In genomic region chr17:55356440-55357328, GRCh38 we compare ENCODE assay signal across 8 cellular contexts.
A peak's percentile ranks its signal among the peaks of the same experiment; 100 is the strongest.
DNase-seq lines count a peak whose midpoint lies in the region; ATAC-seq, FAIRE-seq and TF ChIP-seq lines count a peak whose summit lies in the region.

No MANE protein-coding gene starts in this region.

- peaks cover 18% of the 10 kb centered on the region for H3K27me3 Mint-ChIP-seq in chondrocyte (ENCODE audit: low read depth)

- DNase-seq in CD1c-positive myeloid dendritic cell (ENCODE audit: extremely low spot score): peak; percentile 64
- peak; percentile 60 for DNase-seq in NCI-H345 treated with DMSO at 0.1 percent for 48 hours (lab: John Stamatoyannopoulos, UW; ENCODE audit: unreplicated experiment)
- peak; percentile 67 for DNase-seq in activated CD4-positive, CD25-positive, alpha-beta regulatory T cell treated with anti-CD3 and anti-CD28 coated beads, Interleukin-2, amount 50 U/mL, for 72 hours
- no peak for DNase-seq in chondrocyte (ENCODE audit: low spot score)
- DNase-seq in HepG2 (ENCODE audit: low spot score): peak; percentile 87
- DNase-seq in stimulated activated CD8-positive, alpha-beta memory T cell treated with anti-CD3 and anti-CD28 coated beads, Interleukin-15, amount 100 ng/mL, for 1 hour (ENCODE audit: low read depth): peak; percentile 55

- WGBS in HepG2 (ENCODE audit: low lambda C conversion rate): 7% methylated on average over 3 of the region's 3 CpGs

- no peaks in the 10 kb centered on the region for H3K27me3 ChIP-seq in HepG2 (ENCODE audit: control insufficient read depth in 1 of 2, insufficient read depth in 2 of 2, low read length in 2 of 2)

- in situ Hi-C loops in HepG2 (cut with HindIII; ENCODE audit: extremely low pct_ligation_motif_present, low pct_unique_long_range_greater_than_20kb): loop anchor here (5.0 to 10.0 kb wide), 3 partner anchors 156 to 364 kb away; partner anchors contain the start of gene SMIM36

- CTCF ChIA-PET in HepG2 (lab: Yijun Ruan, JAX; ENCODE audit: low intra/inter-chr PET ratio, low total read pairs): interaction anchor here (1.3 to 3.0 kb wide), 5 partner anchors 8 to 364 kb away, joined by 3 to 28 read pairs (median 6); no protein-coding TSS in a partner anchor

- H3K9me3 ChIP-seq in HepG2 (ENCODE audit: low read length): peaks cover 14% of the 10 kb centered on the region

- H3K36me3 ChIP-seq in HepG2 (replicated peaks in 1 of 2; ENCODE audit: control insufficient read depth in 1 of 2, insufficient read depth in 2 of 2, low read length in 2 of 2): no peaks in the 10 kb centered on the region

- H3K4me2 ChIP-seq in HepG2 (ENCODE audit: low read depth, low read length): peak overlapping the region; percentile 48

- no peak for TF ChIP-seq POLR2A in HepG2 (IDR thresholded peaks at IDR 0.05; ENCODE audit: insufficient read depth in 1 of 2, low read depth in 2 of 2, low read length in 2 of 2)

- H3K9me3 Mint-ChIP-seq in chondrocyte (ENCODE audit: low read depth): peaks cover 9% of the 10 kb centered on the region

- no peak overlapping the region for H3K27ac ChIP-seq in HepG2 (ENCODE audit: extremely low read length, insufficient read depth, low read length)

- H4K20me1 ChIP-seq in HepG2 (ENCODE audit: insufficient read depth, low read length): no peaks in the 10 kb centered on the region

- peak; percentile 85 for TF ChIP-seq CTCF in chondrocyte (IDR thresholded peaks at IDR 0.05)
- peak; percentile 95 for TF ChIP-seq CTCF in HepG2 (CRISPR knock-in tag; IDR thresholded peaks at IDR 0.05)

- no peaks in the 10 kb centered on the region for H3K79me2 ChIP-seq in HepG2 (ENCODE audit: insufficient read depth, low read length)

- no peaks in the 10 kb centered on the region for H3K4me1 Mint-ChIP-seq in chondrocyte (ENCODE audit: low read depth)

- TF ChIP-seq RAD21 in HepG2 (CRISPR knock-in tag; IDR thresholded peaks at IDR 0.05): peak; percentile 86

- intact Hi-C loops in HepG2 (cut with micrococcal nuclease; ENCODE audit: unreplicated experiment): loop anchor here (1.0 to 10.0 kb wide), 4 partner anchors 158 to 452 kb away; partner anchors contain the start of gene TOM1L1

- H3K4me1 ChIP-seq in HepG2 (ENCODE audit: insufficient read depth, low read length): peaks cover 16% of the 10 kb centered on the region

- no peak overlapping the region for H3K4me3 ChIP-seq in HepG2 (replicated peaks in 1 of 3; ENCODE audit: insufficient read depth in 1 of 3, low read depth in 2 of 3, low read length in 3 of 3)

- H3K9ac ChIP-seq in HepG2 (ENCODE audit: insufficient read depth, low read depth, low read length): no peak overlapping the region

- H3K36me3 Mint-ChIP-seq in chondrocyte (ENCODE audit: low read depth): peaks cover 3% of the 10 kb centered on the region

- H3K27ac Mint-ChIP-seq in chondrocyte (ENCODE audit: unreplicated experiment): no peak overlapping the region

- TF ChIP-seq EP300 in HepG2 (IDR thresholded peaks at IDR 0.05; ENCODE audit: low read depth in 2 of 2, low read length in 2 of 2) (no peak), HepG2 (CRISPR knock-in tag; IDR thresholded peaks at IDR 0.05; ENCODE audit: borderline replicate concordance) (no peak)

- peak; percentile 85 for FAIRE-seq in HepG2 (lab: Jason Lieb, UNC)

- BruUV-seq in HepG2 (replicated peaks; lab: Mats Ljungman, UMichigan): no TSS peak

- peak overlapping the region; percentile 21 for H2AFZ ChIP-seq in HepG2 (ENCODE audit: low read length)

- POLR2A ChIA-PET in HepG2 (lab: Yijun Ruan, JAX): interaction anchor here (0.8 to 1.3 kb wide), 3 partner anchors 54 to 365 kb away, joined by 3 to 4 read pairs (median 4); no protein-coding TSS in a partner anchor

- H3K4me3 Mint-ChIP-seq in chondrocyte (ENCODE audit: unreplicated experiment): no peak overlapping the region

- ATAC-seq in GM19324 (IDR thresholded peaks at IDR 0.05; ENCODE audit: low FRiP score, unreplicated experiment) (peak; percentile 84), HG03354 (IDR thresholded peaks at IDR 0.05; ENCODE audit: poor library complexity, severe bottlenecking, unreplicated experiment) (peak; percentile 99), HepG2 (peak; percentile 100)

TF ChIP-seq in HepG2, 621 proteins besides CTCF, POLR2A, EP300 and RAD21 (continues in another document):
- no peak for TF ChIP-seq ZNF251 (CRISPR knock-in tag; IDR thresholded peaks at IDR 0.05)
- no peak for TF ChIP-seq SCMH1 (CRISPR knock-in tag; IDR thresholded peaks at IDR 0.05; ENCODE audit: borderline replicate concordance)
- TF ChIP-seq, protein P1, sequence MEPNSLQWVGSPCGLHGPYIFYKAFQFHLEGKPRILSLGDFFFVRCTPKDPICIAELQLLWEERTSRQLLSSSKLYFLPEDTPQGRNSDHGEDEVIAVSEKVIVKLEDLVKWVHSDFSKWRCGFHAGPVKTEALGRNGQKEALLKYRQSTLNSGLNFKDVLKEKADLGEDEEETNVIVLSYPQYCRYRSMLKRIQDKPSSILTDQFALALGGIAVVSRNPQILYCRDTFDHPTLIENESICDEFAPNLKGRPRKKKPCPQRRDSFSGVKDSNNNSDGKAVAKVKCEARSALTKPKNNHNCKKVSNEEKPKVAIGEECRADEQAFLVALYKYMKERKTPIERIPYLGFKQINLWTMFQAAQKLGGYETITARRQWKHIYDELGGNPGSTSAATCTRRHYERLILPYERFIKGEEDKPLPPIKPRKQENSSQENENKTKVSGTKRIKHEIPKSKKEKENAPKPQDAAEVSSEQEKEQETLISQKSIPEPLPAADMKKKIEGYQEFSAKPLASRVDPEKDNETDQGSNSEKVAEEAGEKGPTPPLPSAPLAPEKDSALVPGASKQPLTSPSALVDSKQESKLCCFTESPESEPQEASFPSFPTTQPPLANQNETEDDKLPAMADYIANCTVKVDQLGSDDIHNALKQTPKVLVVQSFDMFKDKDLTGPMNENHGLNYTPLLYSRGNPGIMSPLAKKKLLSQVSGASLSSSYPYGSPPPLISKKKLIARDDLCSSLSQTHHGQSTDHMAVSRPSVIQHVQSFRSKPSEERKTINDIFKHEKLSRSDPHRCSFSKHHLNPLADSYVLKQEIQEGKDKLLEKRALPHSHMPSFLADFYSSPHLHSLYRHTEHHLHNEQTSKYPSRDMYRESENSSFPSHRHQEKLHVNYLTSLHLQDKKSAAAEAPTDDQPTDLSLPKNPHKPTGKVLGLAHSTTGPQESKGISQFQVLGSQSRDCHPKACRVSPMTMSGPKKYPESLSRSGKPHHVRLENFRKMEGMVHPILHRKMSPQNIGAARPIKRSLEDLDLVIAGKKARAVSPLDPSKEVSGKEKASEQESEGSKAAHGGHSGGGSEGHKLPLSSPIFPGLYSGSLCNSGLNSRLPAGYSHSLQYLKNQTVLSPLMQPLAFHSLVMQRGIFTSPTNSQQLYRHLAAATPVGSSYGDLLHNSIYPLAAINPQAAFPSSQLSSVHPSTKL (CRISPR knock-in tag; IDR thresholded peaks at IDR 0.05): peak; percentile 57; the same call in 1 of the 2 replicates
- TF ChIP-seq ZNF331 (CRISPR knock-in tag; IDR thresholded peaks at IDR 0.05): 0 out of 2 replicates have a peak, but pooled peaks have one; percentile 34
- TF ChIP-seq, protein P2, sequence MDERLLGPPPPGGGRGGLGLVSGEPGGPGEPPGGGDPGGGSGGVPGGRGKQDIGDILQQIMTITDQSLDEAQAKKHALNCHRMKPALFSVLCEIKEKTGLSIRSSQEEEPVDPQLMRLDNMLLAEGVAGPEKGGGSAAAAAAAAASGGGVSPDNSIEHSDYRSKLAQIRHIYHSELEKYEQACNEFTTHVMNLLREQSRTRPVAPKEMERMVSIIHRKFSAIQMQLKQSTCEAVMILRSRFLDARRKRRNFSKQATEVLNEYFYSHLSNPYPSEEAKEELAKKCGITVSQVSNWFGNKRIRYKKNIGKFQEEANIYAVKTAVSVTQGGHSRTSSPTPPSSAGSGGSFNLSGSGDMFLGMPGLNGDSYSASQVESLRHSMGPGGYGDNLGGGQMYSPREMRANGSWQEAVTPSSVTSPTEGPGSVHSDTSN (CRISPR knock-in tag; IDR thresholded peaks at IDR 0.05): no peak
- TF ChIP-seq, protein P3, sequence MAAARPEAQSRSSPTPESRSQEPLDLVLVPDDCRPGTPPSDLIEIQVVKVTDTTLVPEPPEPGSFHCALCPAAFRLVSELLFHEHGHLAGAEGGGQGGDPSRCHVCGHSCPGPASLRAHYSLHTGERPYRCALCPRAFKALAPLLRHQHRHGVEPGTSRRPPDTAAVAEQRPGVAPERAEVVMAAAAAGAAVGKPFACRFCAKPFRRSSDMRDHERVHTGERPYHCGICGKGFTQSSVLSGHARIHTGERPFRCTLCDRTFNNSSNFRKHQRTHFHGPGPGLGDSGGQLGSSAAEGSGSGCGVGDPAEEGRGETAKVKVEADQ (CRISPR knock-in tag; IDR thresholded peaks at IDR 0.05; ENCODE audit: borderline replicate concordance): peak; percentile 48; the same call in 1 of the 2 replicates
- 0 out of 2 replicates have a peak, but pooled peaks have one; percentile 12 for TF ChIP-seq ISL2 (CRISPR knock-in tag; IDR thresholded peaks at IDR 0.05)
- no peak for TF ChIP-seq RFX1 (IDR thresholded peaks at IDR 0.05)
- TF ChIP-seq ZNF12 (CRISPR knock-in tag; IDR thresholded peaks at IDR 0.05): 0 out of 2 replicates have a peak, but pooled peaks have one; percentile 31
- TF ChIP-seq, protein P4, sequence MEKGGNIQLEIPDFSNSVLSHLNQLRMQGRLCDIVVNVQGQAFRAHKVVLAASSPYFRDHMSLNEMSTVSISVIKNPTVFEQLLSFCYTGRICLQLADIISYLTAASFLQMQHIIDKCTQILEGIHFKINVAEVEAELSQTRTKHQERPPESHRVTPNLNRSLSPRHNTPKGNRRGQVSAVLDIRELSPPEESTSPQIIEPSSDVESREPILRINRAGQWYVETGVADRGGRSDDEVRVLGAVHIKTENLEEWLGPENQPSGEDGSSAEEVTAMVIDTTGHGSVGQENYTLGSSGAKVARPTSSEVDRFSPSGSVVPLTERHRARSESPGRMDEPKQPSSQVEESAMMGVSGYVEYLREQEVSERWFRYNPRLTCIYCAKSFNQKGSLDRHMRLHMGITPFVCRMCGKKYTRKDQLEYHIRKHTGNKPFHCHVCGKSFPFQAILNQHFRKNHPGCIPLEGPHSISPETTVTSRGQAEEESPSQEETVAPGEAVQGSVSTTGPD (CRISPR knock-in tag; IDR thresholded peaks at IDR 0.05): no peak
- no peak for TF ChIP-seq ZFP36L2 (CRISPR knock-in tag; IDR thresholded peaks at IDR 0.05)
- no peak for TF ChIP-seq ZNF431 (CRISPR knock-in tag; IDR thresholded peaks at IDR 0.05; ENCODE audit: borderline replicate concordance, low read depth)
